ENCODE assay signal across 8 cellular contexts in the genomic region with DNA sequence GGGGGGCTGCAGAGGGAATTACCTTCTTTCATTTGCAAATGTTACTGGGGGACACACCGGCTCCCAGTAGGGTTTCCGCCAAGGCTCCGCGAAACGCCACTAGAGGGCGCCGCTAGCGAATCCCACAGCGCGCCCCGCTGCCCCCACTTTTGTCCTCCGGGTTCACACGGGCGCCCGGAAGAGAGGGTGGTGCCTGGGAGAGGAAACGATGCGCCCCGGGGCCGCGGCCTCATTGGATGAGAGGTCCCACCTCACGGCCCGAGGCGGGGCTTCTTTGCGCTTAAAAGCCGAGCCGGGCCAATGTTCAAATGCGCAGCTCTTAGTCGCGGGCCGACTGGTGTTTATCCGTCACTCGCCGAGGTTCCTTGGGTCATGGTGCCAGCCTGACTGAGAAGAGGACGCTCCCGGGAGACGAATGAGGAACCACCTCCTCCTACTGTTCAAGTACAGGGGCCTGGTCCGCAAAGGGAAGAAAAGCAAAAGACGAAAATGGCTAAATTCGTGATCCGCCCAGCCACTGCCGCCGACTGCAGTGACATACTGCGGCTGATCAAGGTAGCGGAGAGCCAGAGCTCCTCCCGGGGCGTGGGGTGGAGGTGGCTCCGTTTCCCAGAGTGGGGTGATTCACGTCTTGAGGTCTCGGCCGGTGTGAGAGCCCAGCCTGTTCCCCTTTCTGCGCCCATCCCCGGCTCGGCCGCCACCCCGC. TPM values are rescaled to one million over a fixed set of nuclear protein-coding genes. Genes with fewer than 3 reads are reported as not detected.
DNase-seq lines count a peak whose midpoint lies in the region; ATAC-seq and TF ChIP-seq lines count a peak whose summit lies in the region.

Gene SAT1 (plus strand): TSS at position 311 of the 706 bp plus-strand sequence. CDS start 179 bp downstream, at position 490.

- H3K4me1 Mint-ChIP-seq in activated naive CD4-positive, alpha-beta T cell treated with anti-CD3 and anti-CD28 coated beads, Interleukin-2, amount 50 U/mL, for 24 hours, result peaks cover 39% of the 10 kb centered on the region

- H3K27ac ChIP-seq in testis, result peak within 1 kb of the TSS; percentile 84 to 86

- H3K27ac Mint-ChIP-seq in activated naive CD4-positive, alpha-beta T cell treated with anti-CD3 and anti-CD28 coated beads, Interleukin-2, amount 50 U/mL, for 24 hours, result peak within 1 kb of the TSS; percentile 98

- peak within 1 kb of the TSS; percentile 96 for H3K4me3 Mint-ChIP-seq in activated naive CD4-positive, alpha-beta T cell treated with anti-CD3 and anti-CD28 coated beads, Interleukin-2, amount 50 U/mL, for 24 hours

- H3K27me3 ChIP-seq in testis, result no peaks in the 10 kb centered on the region

- peak in 1 of 3 donors; percentile 48 for TF ChIP-seq CTCF in omental fat pad (IDR thresholded peaks at IDR 0.05)
- peak; percentile 67 to 91 (median 82) for TF ChIP-seq CTCF in testis (IDR thresholded peaks at IDR 0.05)

- no peaks in the 10 kb centered on the region for H3K27me3 Mint-ChIP-seq in activated naive CD4-positive, alpha-beta T cell treated with anti-CD3 and anti-CD28 coated beads, Interleukin-2, amount 50 U/mL, for 24 hours

- peak within 1 kb of the TSS; percentile 65 to 80 for H3K4me3 ChIP-seq in testis

- peak; percentile 90 for DNase-seq in NCI-H1092 (lab: John Stamatoyannopoulos, UW)
- DNase-seq in globus pallidus (ENCODE audit: low spot score), result peak; percentile 94
- peak; percentile 83 for DNase-seq in omental fat pad (ENCODE audit: low spot score)
- DNase-seq in testis, result peak; percentile 95

- H3K36me3 Mint-ChIP-seq in activated naive CD4-positive, alpha-beta T cell treated with anti-CD3 and anti-CD28 coated beads, Interleukin-2, amount 50 U/mL, for 24 hours, result peaks cover 19% of the 10 kb centered on the region

- H3K4me1 ChIP-seq in testis, result no peaks in the 10 kb centered on the region

- intact Hi-C loops in testis (cut with DNase I; ENCODE audit: low total_unique reads), result loop anchor here (10.0 kb wide), 1 partner anchor 122 kb away; the partner anchor contains the start of genes APOO and CXorf58

- no peaks in the 10 kb centered on the region for H3K9me3 Mint-ChIP-seq in activated naive CD4-positive, alpha-beta T cell treated with anti-CD3 and anti-CD28 coated beads, Interleukin-2, amount 50 U/mL, for 24 hours

- H3K36me3 ChIP-seq in testis (ENCODE audit: low read depth, missing control alignments), result no peaks in the 10 kb centered on the region

- ATAC-seq in HG02610 (IDR thresholded peaks at IDR 0.05; ENCODE audit: unreplicated experiment) (peak; percentile 90), SK-N-SH treated with all-trans-retinoic acid at 6 μM for 48 hours (peak; percentile 94), omental fat pad (ENCODE audit: low FRiP score) (peak; percentile 79)

- WGBS in testis, 2 donors, result 0 to 1% methylated on average over 6 to 43 of the region's 55 CpGs

- TF ChIP-seq POLR2A in GM10847 (IDR thresholded peaks at IDR 0.05; ENCODE audit: extremely low read depth, insufficient read length) (peak; percentile 99), testis (IDR thresholded peaks at IDR 0.05) (peak; percentile 71)

- H3K9me3 ChIP-seq in testis, result no peaks in the 10 kb centered on the region

TF ChIP-seq in SK-N-SH treated with all-trans-retinoic acid at 6 μM for 48 hours, 23 proteins besides CTCF, POLR2A, EP300 and RAD21:
- TF ChIP-seq TOX (CRISPR knock-in tag; IDR thresholded peaks at IDR 0.05; ENCODE audit: borderline replicate concordance), result no peak
- no peak for TF ChIP-seq RARB (CRISPR knock-in tag; IDR thresholded peaks at IDR 0.05)
- TF ChIP-seq ZC3H10 (CRISPR knock-in tag; IDR thresholded peaks at IDR 0.05), result no peak
- TF ChIP-seq TCF4 (CRISPR knock-in tag; IDR thresholded peaks at IDR 0.05; ENCODE audit: borderline replicate concordance), result no peak
- TF ChIP-seq GLIS3 (CRISPR knock-in tag; IDR thresholded peaks at IDR 0.05), result no peak

RNA-seq across cellular contexts. Expression of gene SAT1, which starts in this region (rescaled TPM):
- total RNA-seq in omental fat pad (1,000 to 10,000 TPM; 1,071 to 2,815 (median 2,155) TPM), testis (100 to 1,000 TPM; 299 to 459 TPM)
- 258 TPM for polyA plus RNA-seq in testis (ENCODE audit: insufficient read depth, low read depth, low replicate concordance)

Comparison
In these comparisons a context has a peak if more than half of its experiments do, and no peak if none do; other contexts are left out.
1. Peak in every context shown above with its lines: DNase-seq, ATAC-seq, H3K4me3 ChIP-seq and H3K27ac ChIP-seq.